In genomic region chr7:159031135-159031701, GRCh38 we compare ENCODE assay signal across 1 cellular context.
TF ChIP-seq lines count a peak whose summit lies in the region.

No MANE protein-coding gene starts in this region.

TF ChIP-seq in GM23338, 12 proteins besides CTCF, POLR2A, EP300 and RAD21 (continued from another document):
- TF ChIP-seq ZNF462 (CRISPR knock-in tag; IDR thresholded peaks at IDR 0.05) (no peak), ETS1 (IDR thresholded peaks at IDR 0.05) (no peak)
TF ChIP-seq in GM23338: peak in this region for 0.
